ENCODE assay signal across 32 cellular contexts in genomic region chr5:42665857-42666256, GRCh38.
"Had no signal": no experiment of that assay in that cellular context is flagged by ENCODE, and none has a peak within 500 bp of the region (broad histone marks: within the 10 kb centered on the region; RNA-seq: fewer than 3 reads in every experiment).

No MANE protein-coding gene starts in this region.

- H3K27me3 Mint-ChIP-seq: activated naive CD8-positive, alpha-beta T cell treated with anti-CD3 and anti-CD28 coated beads, Interleukin-2, amount 50 U/mL, for 24 hours; activated T-helper 17 cell treated with anti-CD3 and anti-CD28 coated beads, Interleukin-2, amount 50 U/mL, for 72 hours had no signal

- H3K4me3 Mint-ChIP-seq: activated B cell treated with CpG ODN at 0.5 μM for 24 hours; activated CD8-positive, alpha-beta T cell treated with anti-CD3 and anti-CD28 coated beads for 36 hours; activated naive CD4-positive, alpha-beta T cell treated with anti-CD3 and anti-CD28 coated beads, Interleukin-2, amount 50 U/mL, for 24 hours; activated naive CD8-positive, alpha-beta T cell treated with anti-CD3 and anti-CD28 coated beads for 36 hours; activated naive CD8-positive, alpha-beta T cell treated with anti-CD3 and anti-CD28 coated beads, Interleukin-2, amount 50 U/mL, for 24 hours; activated T-cell treated with anti-CD3 and anti-CD28 coated beads, Interleukin-2, amount 50 U/mL, for 4 hours; activated T-helper 17 cell treated with anti-CD3 and anti-CD28 coated beads, Interleukin-2, amount 50 U/mL, for 72 hours; T-helper 1 cell treated with Interleukin-12 subunit alpha and Interleukin-12 subunit beta and Interleukin-4 antibody, amounts not matched to agents 30 μg/mL and 1 μg/mL, for 36 hours had no signal

- H3K36me3 Mint-ChIP-seq: activated naive CD4-positive, alpha-beta T cell treated with anti-CD3 and anti-CD28 coated beads, Interleukin-2, amount 50 U/mL, for 24 hours; activated naive CD8-positive, alpha-beta T cell treated with anti-CD3 and anti-CD28 coated beads for 36 hours had no signal

- DNase-seq: activated B cell treated with CpG ODN at 0.5 μM for 24 hours; activated CD4-positive, alpha-beta T cell treated with anti-CD3 and anti-CD28 coated beads for 48 hours; activated CD4-positive, alpha-beta T cell treated with anti-CD3 and anti-CD28 coated beads, Interleukin-2, amount 50 U/mL, for 1 hour; activated CD4-positive, alpha-beta T cell treated with anti-CD3 and anti-CD28 coated beads, Interleukin-2, amount 50 U/mL, for 48 hours; activated CD8-positive, alpha-beta memory T cell treated with anti-CD3 and anti-CD28 coated beads for 24 hours; activated CD8-positive, alpha-beta T cell treated with anti-CD3 and anti-CD28 coated beads for 36 hours; activated effector memory CD4-positive, alpha-beta T cell treated with Interleukin-2 at 50 U/mL for 16 hours; activated gamma-delta T cell treated with Interleukin-2 at 50 U/mL for 16 hours; activated naive CD4-positive, alpha-beta T cell treated with Interleukin-2 at 50 U/mL for 16 hours; activated naive CD8-positive, alpha-beta T cell treated with anti-CD3 and anti-CD28 coated beads for 36 hours; activated naive CD8-positive, alpha-beta T cell treated with anti-CD3 and anti-CD28 coated beads, Interleukin-2, amount 50 U/mL, for 24 hours; activated T-cell treated with anti-CD3 and anti-CD28 coated beads, Interleukin-2, amount 50 U/mL, for 4 hours; adrenal gland; amygdala; aorta; body of pancreas; caudate nucleus; colonic mucosa; effector CD8-positive, alpha-beta T cell; foreskin fibroblast; glutamatergic neuron; heart left ventricle; T-helper 9 cell; WERI-Rb-1 had no signal

- H3K36me3 ChIP-seq: adrenal gland, colonic mucosa, heart left ventricle, WERI-Rb-1 had no signal

- H3K9me3 Mint-ChIP-seq: activated B cell treated with CpG ODN at 0.5 μM for 24 hours; activated naive CD8-positive, alpha-beta T cell treated with anti-CD3 and anti-CD28 coated beads, Interleukin-2, amount 50 U/mL, for 24 hours; activated T-cell treated with anti-CD3 and anti-CD28 coated beads, Interleukin-2, amount 50 U/mL, for 4 hours; activated T-helper 17 cell treated with anti-CD3 and anti-CD28 coated beads, Interleukin-2, amount 50 U/mL, for 72 hours; T-helper 1 cell treated with Interleukin-12 subunit alpha and Interleukin-12 subunit beta and Interleukin-4 antibody, amounts not matched to agents 30 μg/mL and 1 μg/mL, for 36 hours had no signal

- H3K27ac Mint-ChIP-seq: activated B cell treated with CpG ODN at 0.5 μM for 24 hours; activated CD8-positive, alpha-beta T cell treated with anti-CD3 and anti-CD28 coated beads for 36 hours; activated naive CD4-positive, alpha-beta T cell treated with anti-CD3 and anti-CD28 coated beads, Interleukin-2, amount 50 U/mL, for 24 hours; activated naive CD8-positive, alpha-beta T cell treated with anti-CD3 and anti-CD28 coated beads for 36 hours; activated naive CD8-positive, alpha-beta T cell treated with anti-CD3 and anti-CD28 coated beads, Interleukin-2, amount 50 U/mL, for 24 hours; activated T-helper 17 cell treated with anti-CD3 and anti-CD28 coated beads, Interleukin-2, amount 50 U/mL, for 72 hours; T-helper 1 cell treated with Interleukin-12 subunit alpha and Interleukin-12 subunit beta and Interleukin-4 antibody, amounts not matched to agents 30 μg/mL and 1 μg/mL, for 36 hours had no signal

- H3K4me1 Mint-ChIP-seq: activated B cell treated with CpG ODN at 0.5 μM for 24 hours; activated naive CD4-positive, alpha-beta T cell treated with anti-CD3 and anti-CD28 coated beads, Interleukin-2, amount 50 U/mL, for 24 hours; activated naive CD8-positive, alpha-beta T cell treated with anti-CD3 and anti-CD28 coated beads for 36 hours; activated naive CD8-positive, alpha-beta T cell treated with anti-CD3 and anti-CD28 coated beads, Interleukin-2, amount 50 U/mL, for 24 hours; activated T-helper 17 cell treated with anti-CD3 and anti-CD28 coated beads, Interleukin-2, amount 50 U/mL, for 72 hours had no signal

- H3K27ac ChIP-seq: adrenal gland, body of pancreas, colonic mucosa, epithelial cell of prostate, heart left ventricle, WERI-Rb-1 had no signal

- H3K9me3 ChIP-seq: adrenal gland, colonic mucosa had no signal

- H3K4me1 ChIP-seq: adrenal gland, body of pancreas, colonic mucosa, heart left ventricle had no signal

- H3K27me3 ChIP-seq: adrenal gland, body of pancreas, colonic mucosa, heart left ventricle had no signal

- FAIRE-seq: endometrium, endothelial cell of umbilical vein, frontal cortex had no signal

- ATAC-seq: activated CD4-positive, CD25-positive, alpha-beta regulatory T cell treated with anti-CD3 and anti-CD28 coated beads, Interleukin-2, amount 50 U/mL, for 24 hours; activated CD8-positive, alpha-beta T cell treated with anti-CD3 and anti-CD28 coated beads for 36 hours; activated naive CD8-positive, alpha-beta T cell treated with anti-CD3 and anti-CD28 coated beads, Interleukin-2, amount 50 U/mL, for 24 hours; activated T-cell treated with anti-CD3 and anti-CD28 coated beads, Interleukin-2, amount 50 U/mL, for 4 hours; activated T-helper 17 cell treated with anti-CD3 and anti-CD28 coated beads, Interleukin-2, amount 50 U/mL, for 72 hours; body of pancreas; heart left ventricle had no signal

- H3K4me3 ChIP-seq: adrenal gland, body of pancreas, colonic mucosa, heart left ventricle had no signal
